ENCODE assay signal across 23 cellular contexts in the genomic region with DNA sequence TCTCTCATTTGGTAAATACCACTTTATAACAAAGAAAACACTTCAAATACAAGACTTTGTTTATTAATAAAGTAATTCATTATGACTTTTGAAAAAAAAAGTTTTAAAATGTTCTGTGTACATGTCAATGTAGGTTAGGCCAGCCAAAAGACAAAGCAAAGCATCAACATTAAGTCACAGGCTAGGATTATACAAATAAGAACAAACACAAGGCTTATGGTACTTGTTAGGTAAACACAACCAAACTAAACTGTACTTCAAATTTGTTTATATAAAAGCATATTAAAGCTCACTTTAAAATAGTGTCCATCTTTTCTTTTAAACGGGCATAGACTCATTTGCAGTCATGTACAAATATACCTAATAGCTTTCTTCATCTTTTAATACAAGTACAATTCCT.
DNase-seq lines count a peak whose midpoint lies in the region; ATAC-seq, FAIRE-seq and TF ChIP-seq lines count a peak whose summit lies in the region.
"Had no signal": no experiment of that assay in that cellular context is flagged by ENCODE, and none has a peak within 500 bp of the region (broad histone marks: within the 10 kb centered on the region; RNA-seq: fewer than 3 reads in every experiment).

No MANE protein-coding gene starts in this region.

- intact Hi-C loops in Calu3 (cut with micrococcal nuclease; ENCODE audit: unreplicated experiment) = no loop called here
- intact Hi-C loops in OCI-LY7 (cut with micrococcal nuclease; ENCODE audit: unreplicated experiment) = no loop called here

- TF ChIP-seq CTCF in 22Rv1 (IDR thresholded peaks at IDR 0.05) (no peak), Calu3 (IDR thresholded peaks at IDR 0.05; ENCODE audit: unreplicated experiment) (no peak), OCI-LY7 (conservative IDR thresholded peaks at IDR 0.05; ENCODE audit: low read length) (no peak)

- H3K4me2 ChIP-seq in OCI-LY7 (ENCODE audit: low read length) = no peak overlapping the region
- H3K4me2 ChIP-seq: A549; BLaER1 treated with 17β-estradiol and CSF1 and Interleukin-3, amounts not matched to agents 10 nM and 100 nM had no signal

- H3K79me2 ChIP-seq in OCI-LY7 (ENCODE audit: insufficient read depth, low read depth, low read length) = no peaks in the 10 kb centered on the region

- DNase-seq in Calu3 = no peak
- peak; percentile 18 to 53 for DNase-seq in NCI-H526 (lab: John Stamatoyannopoulos, UW)
- no peak for DNase-seq in OCI-LY7 (ENCODE audit: low spot score)
- DNase-seq in H54 (ENCODE audit: insufficient read length, low spot score) = no peak
- DNase-seq in NCI-H345 (lab: John Stamatoyannopoulos, UW) = no peak
- DNase-seq: AML-193; Caco-2; CD4-positive, alpha-beta T cell; CD8-positive, alpha-beta T cell; DMS 273 treated with DMSO at 0.1 percent for 48 hours; DMS153; DMS79 treated with DMSO at 0.1 percent for 48 hours; GF-D8 had no signal

- CTCF ChIA-PET in Calu3 (lab: Charles Lee) = no interaction called here
- CTCF ChIA-PET in OCI-LY7 (lab: Charles Lee; ENCODE audit: unreplicated experiment) = no interaction called here

- no peaks in the 10 kb centered on the region for H3K27me3 Mint-ChIP-seq in Calu3 (ENCODE audit: unreplicated experiment)
- H3K27me3 Mint-ChIP-seq: B cell; CD4-positive, alpha-beta T cell had no signal

- H3K4me3 ChIP-seq in OCI-LY7 (ENCODE audit: low read depth, low read length, poor library complexity, severe bottlenecking) = no peak overlapping the region
- H3K4me3 ChIP-seq: A549; BLaER1 treated with 17β-estradiol and CSF1 and Interleukin-3, amounts not matched to agents 10 nM and 100 nM had no signal

- H3K4me1 ChIP-seq in OCI-LY7 (ENCODE audit: insufficient read depth, low read length, poor library complexity, severe bottlenecking) = no peaks in the 10 kb centered on the region
- H3K4me1 ChIP-seq: A549; BLaER1 treated with 17β-estradiol and CSF1 and Interleukin-3, amounts not matched to agents 10 nM and 100 nM; Caco-2 had no signal

- no peaks in the 10 kb centered on the region for H3K9me2 ChIP-seq in OCI-LY7 (ENCODE audit: insufficient read depth, low read length)

- H3K4me3 Mint-ChIP-seq in Calu3 (ENCODE audit: low read depth, unreplicated experiment) = no peak overlapping the region
- H3K4me3 Mint-ChIP-seq: B cell; CD4-positive, alpha-beta T cell; CD8-positive, alpha-beta T cell had no signal

- no peak overlapping the region for H3K27ac Mint-ChIP-seq in Calu3 (ENCODE audit: unreplicated experiment)
- H3K27ac Mint-ChIP-seq: B cell; CD4-positive, alpha-beta T cell; CD8-positive, alpha-beta T cell had no signal

- H3K9me3 ChIP-seq in OCI-LY7 (ENCODE audit: low read length) = no peaks in the 10 kb centered on the region
- H3K9me3 ChIP-seq: A549, Caco-2 had no signal

- H2AFZ ChIP-seq in OCI-LY7 (ENCODE audit: low read length) = no peak overlapping the region

- ATAC-seq in GM18861 (IDR thresholded peaks at IDR 0.05; ENCODE audit: unreplicated experiment) (no peak), GM18505 (IDR thresholded peaks at IDR 0.05; ENCODE audit: unreplicated experiment) (no peak)
- ATAC-seq: A549; CD8-positive, alpha-beta T cell had no signal

- H3K36me3 Mint-ChIP-seq in Calu3 (ENCODE audit: insufficient read depth, unreplicated experiment) = peaks cover 5% of the 10 kb centered on the region

- no peaks in the 10 kb centered on the region for H3K4me1 Mint-ChIP-seq in Calu3 (ENCODE audit: low read depth, unreplicated experiment)

- POLR2A ChIA-PET in OCI-LY7 (lab: Charles Lee) = interaction anchor here (0.6 to 0.9 kb wide), 2 partner anchors 9 to 12 kb away, joined by 3 read pairs; no protein-coding TSS in a partner anchor

- FAIRE-seq in H54 (lab: Jason Lieb, UNC) = no peak
- FAIRE-seq: A549, G401.6, GM12891, GM18507, GM19239 had no signal

- TF ChIP-seq POLR2A in H54 (IDR thresholded peaks at IDR 0.05; ENCODE audit: low read depth, low read length) = no peak
- no peak for TF ChIP-seq POLR2A in GM18505 (IDR thresholded peaks at IDR 0.05; ENCODE audit: borderline replicate concordance, extremely low read depth, insufficient read depth, insufficient read length)

- H4K20me1 ChIP-seq in OCI-LY7 (ENCODE audit: insufficient read depth, low read length) = no peaks in the 10 kb centered on the region
- H4K20me1 ChIP-seq: BLaER1 treated with 17β-estradiol and CSF1 and Interleukin-3, amounts not matched to agents 10 nM and 100 nM had no signal

- TSS peak; percentile 3 for BruUV-seq in Calu3 (replicated peaks; lab: Mats Ljungman, UMichigan)
- BruUV-seq in OCI-LY7 (replicated peaks; lab: Mats Ljungman, UMichigan) = TSS peak; percentile 48

- H3K9me3 Mint-ChIP-seq in Calu3 (ENCODE audit: low read depth, unreplicated experiment) = no peaks in the 10 kb centered on the region
- H3K9me3 Mint-ChIP-seq: CD4-positive, alpha-beta T cell; CD8-positive, alpha-beta T cell had no signal

- peaks cover 20% of the 10 kb centered on the region for H3K36me3 ChIP-seq in OCI-LY7 (ENCODE audit: insufficient read depth, low read length)

- H3K27ac ChIP-seq in 22Rv1 (peak overlapping the region; percentile 28), OCI-LY7 (ENCODE audit: low read depth, low read length, poor library complexity, severe bottlenecking) (no peak overlapping the region)
- H3K27ac ChIP-seq: A549; BLaER1 treated with 17β-estradiol and CSF1 and Interleukin-3, amounts not matched to agents 10 nM and 100 nM had no signal

Comparison
In these comparisons a context has a peak if more than half of its experiments do, and no peak if none do; other contexts are left out.
1. DNase-seq: peak in NCI-H526 (2 of 2); none in Calu3 (single experiment), OCI-LY7 (single experiment), H54 (single experiment) and NCI-H345 (single experiment).